29 cellular contexts compared by ENCODE assay signal in genomic region chr9:87455407-87455806, GRCh38.
"Had no signal": no experiment of that assay in that cellular context is flagged by ENCODE, and none has a peak within 500 bp of the region (broad histone marks: within the 10 kb centered on the region; RNA-seq: fewer than 3 reads in every experiment).

No MANE protein-coding gene starts in this region.

- H3K4me1 ChIP-seq: ascending aorta, breast epithelium, colonic mucosa had no signal

- H3K27me3 ChIP-seq: ascending aorta, breast epithelium, cardiac muscle cell, colonic mucosa had no signal

- ATAC-seq: activated CD4-positive, CD25-positive, alpha-beta regulatory T cell treated with anti-CD3 and anti-CD28 coated beads, Interleukin-2, amount 50 U/mL, for 24 hours; activated CD8-positive, alpha-beta memory T cell treated with anti-CD3 and anti-CD28 coated beads, Interleukin-2, amount 10 ng/mL, durations not matched to agents 7 days and 5 days; activated CD8-positive, alpha-beta T cell treated with anti-CD3 and anti-CD28 coated beads, Interleukin-2, amount 10 ng/mL, durations not matched to agents 7 days and 5 days; activated naive CD4-positive, alpha-beta T cell treated with anti-CD3 and anti-CD28 coated beads, Interleukin-2, amount 50 U/mL, for 72 hours; activated T-cell treated with anti-CD3 and anti-CD28 coated beads, Interleukin-2, amount 50 U/mL, for 72 hours; esophagus mucosa; WTC11 had no signal

- H3K36me3 ChIP-seq: ascending aorta, breast epithelium, cardiac muscle cell, colonic mucosa had no signal

- H3K9me3 ChIP-seq: ascending aorta, colonic mucosa had no signal

- FAIRE-seq: frontal cortex, TTC549 had no signal

- H3K27ac ChIP-seq: ascending aorta, breast epithelium, cardiac muscle cell, colonic mucosa, VCaP had no signal

- DNase-seq: activated CD4-positive, alpha-beta memory T cell treated with anti-CD3 and anti-CD28 coated beads for 36 hours; activated CD4-positive, alpha-beta T cell treated with anti-CD3 and anti-CD28 coated beads for 48 hours; activated CD4-positive, alpha-beta T cell treated with anti-CD3 and anti-CD28 coated beads, Interleukin-2, amount 50 U/mL, for 1 hour; activated CD8-positive, alpha-beta memory T cell treated with anti-CD3 and anti-CD28 coated beads, Interleukin-2, amount 10 ng/mL, durations not matched to agents 7 days and 5 days; activated CD8-positive, alpha-beta memory T cell treated with anti-CD3 and anti-CD28 coated beads, Interleukin-2, amount 50 U/mL, for 4 hours; activated CD8-positive, alpha-beta T cell treated with anti-CD3 and anti-CD28 coated beads, Interleukin-2, amount 10 ng/mL, durations not matched to agents 7 days and 5 days; activated gamma-delta T cell; activated naive CD4-positive, alpha-beta T cell; activated naive CD4-positive, alpha-beta T cell treated with anti-CD3 and anti-CD28 coated beads, Interleukin-2, amount 10 ng/mL, durations not matched to agents 7 days and 5 days; activated naive CD8-positive, alpha-beta T cell treated with anti-CD3 and anti-CD28 coated beads, Interleukin-2, amount 10 ng/mL, durations not matched to agents 7 days and 5 days; activated T-cell treated with anti-CD3 and anti-CD28 coated beads, Interleukin-2, amount 50 U/mL, for 24 hours; activated T-cell treated with anti-CD3 and anti-CD28 coated beads, Interleukin-2, amount 50 U/mL, for 72 hours; central memory CD4-positive, alpha-beta T cell; cerebellar nuclear complex; colonic mucosa; effector CD8-positive, alpha-beta T cell; foreskin fibroblast; head of caudate nucleus; T-helper 2 cell had no signal

- H3K4me3 ChIP-seq: ascending aorta, breast epithelium, cardiac muscle cell, colonic mucosa had no signal
